ENCODE assay signal across 15 cellular contexts in the genomic region with DNA sequence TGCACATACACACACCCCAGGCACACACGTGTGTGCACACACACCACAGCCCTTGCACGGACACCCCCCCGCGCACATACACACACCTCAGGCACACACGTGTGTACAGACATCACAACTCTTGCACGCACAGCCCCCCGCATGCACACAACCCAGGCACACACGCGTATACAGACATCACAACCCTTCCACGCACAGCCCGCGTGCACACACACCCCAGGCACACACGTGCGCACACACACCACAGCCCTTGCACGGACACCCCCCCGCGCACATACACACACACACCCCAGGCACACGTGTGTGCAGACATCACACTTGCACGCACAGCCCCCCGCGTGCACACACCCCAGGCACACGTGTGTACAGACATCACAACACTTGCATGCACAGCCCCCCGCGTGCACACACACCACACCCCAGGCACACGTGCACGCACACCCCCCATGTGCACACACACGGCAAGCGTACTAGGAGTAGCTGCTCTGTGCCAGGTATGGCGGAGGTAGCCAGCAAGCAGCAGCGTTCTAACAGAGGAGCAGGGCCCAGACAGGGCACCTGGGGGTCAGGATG.
"Had no signal": no experiment of that assay in that cellular context is flagged by ENCODE, and none has a peak within 500 bp of the region (broad histone marks: within the 10 kb centered on the region; RNA-seq: fewer than 3 reads in every experiment).

No MANE protein-coding gene starts in this region.

- DNase-seq: activated CD4-positive, alpha-beta memory T cell treated with anti-CD3 and anti-CD28 coated beads, Interleukin-2, amount 10 ng/mL, durations not matched to agents 7 days and 5 days; activated CD4-positive, alpha-beta T cell treated with anti-CD3 and anti-CD28 coated beads for 4 hours; activated CD8-positive, alpha-beta memory T cell treated with anti-CD3 and anti-CD28 coated beads, Interleukin-2, amount 10 ng/mL, durations not matched to agents 7 days and 5 days; anterior cingulate cortex; caudate nucleus; dorsolateral prefrontal cortex; erythroblast; gastrocnemius medialis; mesenchymal stem cell; natural killer cell; spleen; trophoblast cell had no signal

- H3K9me3 ChIP-seq: gastrocnemius medialis, spleen had no signal

- H3K27ac ChIP-seq: dorsolateral prefrontal cortex, gastrocnemius medialis, spleen had no signal

- H3K27ac Mint-ChIP-seq: activated CD4-positive, alpha-beta memory T cell treated with anti-CD3 and anti-CD28 coated beads, Interleukin-2, amount 10 ng/mL, durations not matched to agents 7 days and 5 days; natural killer cell; stimulated activated naive CD8-positive, alpha-beta T cell treated with anti-CD3 and anti-CD28 coated beads, Interleukin-15, Interleukin-2, amounts not matched to agents 100 ng/mL and 50 ng/mL, for 24 hours had no signal

- H3K4me1 ChIP-seq: spleen had no signal

- H3K4me1 Mint-ChIP-seq: activated CD4-positive, alpha-beta memory T cell treated with anti-CD3 and anti-CD28 coated beads, Interleukin-2, amount 10 ng/mL, durations not matched to agents 7 days and 5 days; activated CD8-positive, alpha-beta memory T cell treated with anti-CD3 and anti-CD28 coated beads, Interleukin-2, amount 10 ng/mL, durations not matched to agents 7 days and 5 days; brain; natural killer cell; WTC11 had no signal

- H3K27me3 ChIP-seq: dorsolateral prefrontal cortex, gastrocnemius medialis, spleen had no signal

- H3K9me3 Mint-ChIP-seq: activated CD4-positive, alpha-beta memory T cell treated with anti-CD3 and anti-CD28 coated beads, Interleukin-2, amount 10 ng/mL, durations not matched to agents 7 days and 5 days; brain; natural killer cell; stimulated activated naive CD8-positive, alpha-beta T cell treated with anti-CD3 and anti-CD28 coated beads, Interleukin-15, Interleukin-2, amounts not matched to agents 100 ng/mL and 50 ng/mL, for 24 hours; WTC11 had no signal

- H3K36me3 Mint-ChIP-seq: natural killer cell had no signal

- H3K27me3 Mint-ChIP-seq: activated CD4-positive, alpha-beta memory T cell treated with anti-CD3 and anti-CD28 coated beads, Interleukin-2, amount 10 ng/mL, durations not matched to agents 7 days and 5 days; activated CD8-positive, alpha-beta memory T cell treated with anti-CD3 and anti-CD28 coated beads, Interleukin-2, amount 10 ng/mL, durations not matched to agents 7 days and 5 days; brain; stimulated activated naive CD8-positive, alpha-beta T cell treated with anti-CD3 and anti-CD28 coated beads, Interleukin-15, Interleukin-2, amounts not matched to agents 100 ng/mL and 50 ng/mL, for 24 hours had no signal

- H3K4me3 ChIP-seq: dorsolateral prefrontal cortex, gastrocnemius medialis, spleen had no signal

- H3K4me3 Mint-ChIP-seq: activated CD4-positive, alpha-beta memory T cell treated with anti-CD3 and anti-CD28 coated beads, Interleukin-2, amount 10 ng/mL, durations not matched to agents 7 days and 5 days; activated CD8-positive, alpha-beta memory T cell treated with anti-CD3 and anti-CD28 coated beads, Interleukin-2, amount 10 ng/mL, durations not matched to agents 7 days and 5 days; brain; natural killer cell; stimulated activated naive CD8-positive, alpha-beta T cell treated with anti-CD3 and anti-CD28 coated beads, Interleukin-15, Interleukin-2, amounts not matched to agents 100 ng/mL and 50 ng/mL, for 24 hours; WTC11 had no signal
